14 cellular contexts compared by ENCODE assay signal in genomic region chr19:7618771-7619510, GRCh38. TPM values are rescaled to one million over a fixed set of nuclear protein-coding genes. Genes with fewer than 3 reads are reported as not detected.
A peak's percentile ranks its signal among the peaks of the same experiment; 100 is the strongest.
DNase-seq lines count a peak whose midpoint lies in the region; ATAC-seq, FAIRE-seq and TF ChIP-seq lines count a peak whose summit lies in the region.
"Had no signal": no experiment of that assay in that cellular context is flagged by ENCODE, and none has a peak within 500 bp of the region (broad histone marks: within the 10 kb centered on the region; RNA-seq: fewer than 3 reads in every experiment).

No MANE protein-coding gene starts in this region.

- no peak overlapping the region for H3K4me3 ChIP-seq in heart right ventricle
- no peak overlapping the region for H3K4me3 ChIP-seq in mucosa of rectum (ENCODE audit: low read length in 2 of 2)
- no peak overlapping the region for H3K4me3 ChIP-seq in naive thymus-derived CD4-positive, alpha-beta T cell (ENCODE audit: low read length)

- WGBS in heart right ventricle, 2 donors = 68 to 73% methylated on average over 21 of the region's 21 CpGs

- POLR2A ChIA-PET in naive thymus-derived CD4-positive, alpha-beta T cell (lab: Charles Lee) = no interaction called here

- FAIRE-seq in HTR-8/SVneo (lab: Jason Lieb, UNC) = no peak
- FAIRE-seq: G401.6 had no signal

- H3K27me3 ChIP-seq in heart right ventricle (no peaks in the 10 kb centered on the region), mucosa of rectum (ENCODE audit: control insufficient read depth in 2 of 2, insufficient read depth in 2 of 2, low read length in 2 of 2) (no peaks in the 10 kb centered on the region)
- no peaks in the 10 kb centered on the region for H3K27me3 ChIP-seq in naive thymus-derived CD4-positive, alpha-beta T cell (ENCODE audit: control insufficient read depth in 2 of 2, insufficient read depth in 2 of 2, low read length in 2 of 2)

- TF ChIP-seq CTCF in heart right ventricle (IDR thresholded peaks at IDR 0.05) (no peak), endothelial cell (IDR thresholded peaks at IDR 0.05; ENCODE audit: unreplicated experiment) (no peak)

- H3K27ac Mint-ChIP-seq in endothelial cell (ENCODE audit: unreplicated experiment) = peak overlapping the region; percentile 54
- H3K27ac Mint-ChIP-seq in naive thymus-derived CD4-positive, alpha-beta T cell = no peak overlapping the region
- H3K27ac Mint-ChIP-seq: activated CD4-positive, alpha-beta T cell treated with anti-CD3 and anti-CD28 coated beads for 36 hours had no signal

- H3K9ac ChIP-seq in mucosa of rectum (ENCODE audit: low read depth in 1 of 2, low read length in 2 of 2) = peak overlapping the region in 1 of 2 donors; percentile 47

- peaks cover 0 to 11% (median 2%) of the 10 kb centered on the region in 9 donors for H3K4me1 ChIP-seq in heart right ventricle
- H3K4me1 ChIP-seq in mucosa of rectum (ENCODE audit: control insufficient read depth in 2 of 2, insufficient read depth in 2 of 2, low read length in 2 of 2) = peaks cover 15 to 20% of the 10 kb centered on the region in 2 donors
- no peaks in the 10 kb centered on the region for H3K4me1 ChIP-seq in naive thymus-derived CD4-positive, alpha-beta T cell (ENCODE audit: control insufficient read depth in 2 of 2, insufficient read depth in 2 of 2, low read length in 2 of 2)

- no peak for DNase-seq in heart right ventricle
- DNase-seq in Right ventricle myocardium inferior (ENCODE audit: missing footprints) = no peak
- DNase-seq in endothelial cell (ENCODE audit: low spot score) = no peak
- no peak for DNase-seq in activated CD8-positive, alpha-beta memory T cell treated with anti-CD3 and anti-CD28 coated beads for 24 hours
- DNase-seq in HTR-8/SVneo (ENCODE audit: insufficient read length, low spot score) = no peak
- DNase-seq in naive thymus-derived CD4-positive, alpha-beta T cell = no peak
- no peak for DNase-seq in SHP77 (lab: John Stamatoyannopoulos, UW)
- DNase-seq: activated CD4-positive, alpha-beta T cell treated with anti-CD3 and anti-CD28 coated beads for 36 hours; activated gamma-delta T cell treated with Interleukin-2 at 50 U/mL for 16 hours; effector CD8-positive, alpha-beta T cell; NCI-H2081 had no signal

- intact Hi-C loops in heart right ventricle (cut with DNase I) = no loop called here
- intact Hi-C loops in Right ventricle myocardium inferior (cut with DNase I) = no loop called here
- intact Hi-C loops in naive thymus-derived CD4-positive, alpha-beta T cell (cut with micrococcal nuclease) = no loop called here

- H3K9me3 ChIP-seq in heart right ventricle = no peaks in the 10 kb centered on the region
- no peaks in the 10 kb centered on the region for H3K9me3 ChIP-seq in mucosa of rectum (ENCODE audit: control insufficient read depth in 2 of 2, low read length in 2 of 2)
- no peaks in the 10 kb centered on the region for H3K9me3 ChIP-seq in naive thymus-derived CD4-positive, alpha-beta T cell (ENCODE audit: control insufficient read depth in 2 of 3, low read length in 3 of 3)

- H3K27ac ChIP-seq in heart right ventricle (peak overlapping the region in 3 of 10 donors; percentile 42 to 60 (median 50)), mucosa of rectum (ENCODE audit: low read depth in 2 of 2, low read length in 2 of 2) (peak overlapping the region; percentile 80 to 83)
- no peak overlapping the region for H3K27ac ChIP-seq in naive thymus-derived CD4-positive, alpha-beta T cell (ENCODE audit: low read depth, low read length)

- H3K4me1 Mint-ChIP-seq in endothelial cell (ENCODE audit: unreplicated experiment) = no peaks in the 10 kb centered on the region
- H3K4me1 Mint-ChIP-seq in naive thymus-derived CD4-positive, alpha-beta T cell = peaks cover 0 to 8% (median 0%) of the 10 kb centered on the region in 7 donors
- H3K4me1 Mint-ChIP-seq: activated CD4-positive, alpha-beta T cell treated with anti-CD3 and anti-CD28 coated beads for 36 hours had no signal

- peaks cover 0 to 66% (median 43%) of the 10 kb centered on the region in 9 donors for H3K36me3 ChIP-seq in heart right ventricle
- peaks cover 40 to 42% of the 10 kb centered on the region in 2 donors for H3K36me3 ChIP-seq in mucosa of rectum (ENCODE audit: control insufficient read depth in 2 of 2, insufficient read depth in 2 of 2, low read length in 2 of 2)
- peaks cover 12 to 66% (median 19%) of the 10 kb centered on the region in 3 experiments for H3K36me3 ChIP-seq in naive thymus-derived CD4-positive, alpha-beta T cell (ENCODE audit: control insufficient read depth in 2 of 3, insufficient read depth in 3 of 3, low read length in 3 of 3)

- H3K9me3 Mint-ChIP-seq in endothelial cell (ENCODE audit: unreplicated experiment) = no peaks in the 10 kb centered on the region
- H3K9me3 Mint-ChIP-seq in naive thymus-derived CD4-positive, alpha-beta T cell = peaks cover 0 to 3% (median 0%) of the 10 kb centered on the region in 11 donors

- H3K27me3 Mint-ChIP-seq in endothelial cell (ENCODE audit: unreplicated experiment) = peaks cover 12% of the 10 kb centered on the region
- H3K27me3 Mint-ChIP-seq in naive thymus-derived CD4-positive, alpha-beta T cell = no peaks in the 10 kb centered on the region
- H3K27me3 Mint-ChIP-seq: activated CD4-positive, alpha-beta T cell treated with anti-CD3 and anti-CD28 coated beads for 36 hours had no signal

- CTCF ChIA-PET in naive thymus-derived CD4-positive, alpha-beta T cell (lab: Charles Lee) = no interaction called here

- ATAC-seq in heart right ventricle (peak in 6 of 8 donors; percentile 6 to 75 (median 44)), Right ventricle myocardium inferior (no peak)
- ATAC-seq in naive thymus-derived CD4-positive, alpha-beta T cell = no peak
- ATAC-seq: activated CD4-positive, alpha-beta T cell treated with anti-CD3 and anti-CD28 coated beads for 36 hours had no signal

- H3K36me3 Mint-ChIP-seq in endothelial cell (ENCODE audit: low read depth, unreplicated experiment) = peaks cover 21% of the 10 kb centered on the region
- H3K36me3 Mint-ChIP-seq in naive thymus-derived CD4-positive, alpha-beta T cell = peaks cover 11 to 31% (median 20%) of the 10 kb centered on the region in 5 donors

- H3K4me3 Mint-ChIP-seq in endothelial cell (ENCODE audit: unreplicated experiment) = peak overlapping the region; percentile 70
- no peak overlapping the region for H3K4me3 Mint-ChIP-seq in naive thymus-derived CD4-positive, alpha-beta T cell
- H3K4me3 Mint-ChIP-seq: activated CD4-positive, alpha-beta T cell treated with anti-CD3 and anti-CD28 coated beads for 36 hours had no signal

RNA-seq across cellular contexts. Expression of gene XAB2, which starts 10.4 kb away (rescaled TPM):
- total RNA-seq in heart right ventricle = 10 to 100 TPM; 18.6 to 25.1 (median 22.4) TPM
- polyA plus RNA-seq in heart right ventricle = 10 to 100 TPM; 28.0 to 31.9 TPM
- 25.3 TPM for total RNA-seq in Right ventricle myocardium inferior
- total RNA-seq in endothelial cell (ENCODE audit: unreplicated experiment) = 46.1 TPM
- 10 to 100 TPM; 49.3 to 79.8 (median 76.4) TPM for total RNA-seq in naive thymus-derived CD4-positive, alpha-beta T cell
- 10 to 100 TPM in 1 of 2 donors, 1 to 10 TPM in 1; 6.4 to 11.9 TPM for polyA plus RNA-seq in naive thymus-derived CD4-positive, alpha-beta T cell

RNA-seq across cellular contexts. Expression of gene PET100, which starts 10.7 kb away (rescaled TPM):
- 100 to 1,000 TPM; 119 to 230 (median 150) TPM for total RNA-seq in heart right ventricle
- polyA plus RNA-seq in heart right ventricle = 1,000 to 10,000 TPM in 1 of 2 donors, 10 to 100 TPM in 1; 99.1 to 1,041 TPM
- 205 TPM for total RNA-seq in Right ventricle myocardium inferior
- total RNA-seq in endothelial cell (ENCODE audit: unreplicated experiment) = 122 TPM
- 100 to 1,000 TPM; 112 to 134 (median 117) TPM for total RNA-seq in naive thymus-derived CD4-positive, alpha-beta T cell
- 100 to 1,000 TPM; 158 to 274 TPM for polyA plus RNA-seq in naive thymus-derived CD4-positive, alpha-beta T cell

RNA-seq across cellular contexts. Expression of gene PCP2, which starts 14.6 kb away (rescaled TPM):
- total RNA-seq in heart right ventricle (1 to 10 TPM in 5 of 10 donors, under 1 TPM in 3, not detected in 2; 0.35 to 3.8 (median 2.3) TPM), Right ventricle myocardium inferior (6.6 TPM), endothelial cell (ENCODE audit: unreplicated experiment) (not detected)
- 1 to 10 TPM in 1 of 2 donors, under 1 TPM in 1; 0.67 to 1.0 TPM for polyA plus RNA-seq in heart right ventricle
- 10 to 100 TPM in 1 of 5 experiments, 1 to 10 TPM in 4; 2.2 to 13.4 (median 5.4) TPM for total RNA-seq in naive thymus-derived CD4-positive, alpha-beta T cell
- polyA plus RNA-seq in naive thymus-derived CD4-positive, alpha-beta T cell = not detected
- total RNA-seq: RPMI7951 had no signal

RNA-seq across cellular contexts. Expression of gene STXBP2, which starts 18.0 kb away (rescaled TPM):
- 10 to 100 TPM in 2 of 10 donors, 1 to 10 TPM in 8; 1.6 to 19.6 (median 2.5) TPM for total RNA-seq in heart right ventricle
- polyA plus RNA-seq in heart right ventricle = 1 to 10 TPM; 6.0 to 6.7 TPM
- total RNA-seq in Right ventricle myocardium inferior = 8.4 TPM
- 42.2 TPM for total RNA-seq in endothelial cell (ENCODE audit: unreplicated experiment)
- 100 to 1,000 TPM; 158 to 411 (median 187) TPM for total RNA-seq in naive thymus-derived CD4-positive, alpha-beta T cell
- polyA plus RNA-seq in naive thymus-derived CD4-positive, alpha-beta T cell = 10 to 100 TPM; 52.8 to 61.1 TPM

RNA-seq across cellular contexts. Expression of gene CAMSAP3, which starts 23.3 kb away (rescaled TPM):
- 1 to 10 TPM in 1 of 10 donors, under 1 TPM in 9; 0.13 to 2.0 (median 0.30) TPM for total RNA-seq in heart right ventricle
- polyA plus RNA-seq in heart right ventricle = under 1 TPM; 0.03 to 0.37 TPM
- total RNA-seq in Right ventricle myocardium inferior = 1.9 TPM
- 9.3 TPM for total RNA-seq in endothelial cell (ENCODE audit: unreplicated experiment)
- total RNA-seq in naive thymus-derived CD4-positive, alpha-beta T cell = under 1 TPM in 4 of 5 experiments, not detected in 1; 0.16 to 0.76 (median 0.35) TPM
- polyA plus RNA-seq in naive thymus-derived CD4-positive, alpha-beta T cell = under 1 TPM; 0.06 to 0.07 TPM
- total RNA-seq: RPMI7951 had no signal

Comparison
In these comparisons a context has a peak if more than half of its experiments do, and no peak if none do; other contexts are left out.
1. ATAC-seq: peak in heart right ventricle (6 of 8); none in Right ventricle myocardium inferior (single experiment) and naive thymus-derived CD4-positive, alpha-beta T cell (single experiment).